1 cellular context compared by ENCODE assay signal in genomic region chr2:234792566-234792965, GRCh38.
TF ChIP-seq lines count a peak whose summit lies in the region.

No MANE protein-coding gene starts in this region.

TF ChIP-seq in GM23338, 12 proteins besides CTCF, POLR2A, EP300 and RAD21 (continued from another document):
- no peak for TF ChIP-seq REST (IDR thresholded peaks at IDR 0.05; ENCODE audit: unreplicated experiment)
- no peak for TF ChIP-seq EZH2phosphoT487 (IDR thresholded peaks at IDR 0.05; ENCODE audit: unreplicated experiment)
- TF ChIP-seq ZNF331 (CRISPR knock-in tag; IDR thresholded peaks at IDR 0.05; ENCODE audit: low read depth), result no peak
- TF ChIP-seq ZNF114 (CRISPR knock-in tag; IDR thresholded peaks at IDR 0.05), result no peak
- TF ChIP-seq JUNB (IDR thresholded peaks at IDR 0.05; ENCODE audit: unreplicated experiment), result no peak
- TF ChIP-seq STAT1 (IDR thresholded peaks at IDR 0.05; ENCODE audit: unreplicated experiment), result no peak
